In the genomic region with DNA sequence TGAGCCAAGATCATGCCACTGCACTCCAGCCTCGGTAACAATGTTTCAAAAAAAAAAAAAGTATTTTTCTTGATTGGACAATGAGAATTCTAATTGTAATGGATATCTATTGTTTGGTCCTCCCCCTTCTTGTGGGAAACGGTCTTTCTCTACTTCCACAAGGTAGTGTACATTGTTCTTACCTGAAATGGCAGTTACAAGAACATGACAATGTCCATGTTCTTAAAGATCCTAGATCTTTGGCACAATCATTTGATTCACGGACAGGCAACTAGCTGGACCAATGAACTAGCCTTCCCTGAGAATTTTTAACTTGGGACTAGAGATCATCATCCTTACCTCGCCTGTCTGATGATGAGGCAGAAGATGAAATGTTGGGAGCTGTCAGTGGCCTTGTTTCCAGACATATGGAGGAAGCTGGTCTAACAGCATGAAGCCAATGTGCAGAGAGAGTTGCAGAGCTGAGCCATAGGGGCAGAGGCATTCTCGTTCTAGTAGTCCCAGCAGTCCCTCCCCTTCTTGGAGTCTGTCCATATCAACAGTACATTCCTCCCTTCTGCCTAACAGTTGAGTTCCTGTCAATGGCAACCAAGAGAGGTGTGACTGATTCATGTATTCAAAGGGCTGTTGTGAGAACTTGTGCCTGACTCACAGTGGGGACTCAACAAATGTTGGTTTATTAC, we compare ENCODE assay signal across 9 cellular contexts. TPM values are rescaled to one million over a fixed set of nuclear protein-coding genes. Genes with fewer than 3 reads are reported as not detected.
DNase-seq lines count a peak whose midpoint lies in the region; ATAC-seq and TF ChIP-seq lines count a peak whose summit lies in the region.
"Had no signal": no experiment of that assay in that cellular context is flagged by ENCODE, and none has a peak within 500 bp of the region (broad histone marks: within the 10 kb centered on the region; RNA-seq: fewer than 3 reads in every experiment).

No MANE protein-coding gene starts in this region.

- H3K4me1 Mint-ChIP-seq in mesothelial cell of epicardium = peaks cover 25% of the 10 kb centered on the region
- H3K4me1 Mint-ChIP-seq in activated naive CD4-positive, alpha-beta T cell treated with anti-CD3 and anti-CD28 coated beads, Interleukin-2, amount 10 ng/mL, durations not matched to agents 7 days and 5 days = peaks cover 30% of the 10 kb centered on the region

- no peaks in the 10 kb centered on the region for H3K27me3 Mint-ChIP-seq in mesothelial cell of epicardium (ENCODE audit: low read depth)
- H3K27me3 Mint-ChIP-seq in activated naive CD4-positive, alpha-beta T cell treated with anti-CD3 and anti-CD28 coated beads, Interleukin-2, amount 10 ng/mL, durations not matched to agents 7 days and 5 days = no peaks in the 10 kb centered on the region

- H3K4me3 Mint-ChIP-seq in mesothelial cell of epicardium = peak overlapping the region; percentile 87
- no peak overlapping the region for H3K4me3 Mint-ChIP-seq in activated naive CD4-positive, alpha-beta T cell treated with anti-CD3 and anti-CD28 coated beads, Interleukin-2, amount 10 ng/mL, durations not matched to agents 7 days and 5 days

- ATAC-seq in HG03521 (IDR thresholded peaks at IDR 0.05; ENCODE audit: unreplicated experiment) (no peak), GM21576 (IDR thresholded peaks at IDR 0.05; ENCODE audit: unreplicated experiment) (no peak), HG02678 (IDR thresholded peaks at IDR 0.05; ENCODE audit: unreplicated experiment) (no peak)

- no peaks in the 10 kb centered on the region for H3K9me3 Mint-ChIP-seq in mesothelial cell of epicardium
- H3K9me3 Mint-ChIP-seq in activated naive CD4-positive, alpha-beta T cell treated with anti-CD3 and anti-CD28 coated beads, Interleukin-2, amount 10 ng/mL, durations not matched to agents 7 days and 5 days = no peaks in the 10 kb centered on the region

- H3K36me3 Mint-ChIP-seq in mesothelial cell of epicardium = no peaks in the 10 kb centered on the region
- peaks cover 7% of the 10 kb centered on the region for H3K36me3 Mint-ChIP-seq in activated naive CD4-positive, alpha-beta T cell treated with anti-CD3 and anti-CD28 coated beads, Interleukin-2, amount 10 ng/mL, durations not matched to agents 7 days and 5 days

- H3K27ac Mint-ChIP-seq in mesothelial cell of epicardium = peak overlapping the region; percentile 99
- no peak overlapping the region for H3K27ac Mint-ChIP-seq in activated naive CD4-positive, alpha-beta T cell treated with anti-CD3 and anti-CD28 coated beads, Interleukin-2, amount 10 ng/mL, durations not matched to agents 7 days and 5 days

- DNase-seq in Daoy (ENCODE audit: low read depth) (peak; percentile 59), NCI-H1694 treated with DMSO at 0.1 percent for 48 hours (lab: John Stamatoyannopoulos, UW) (peak; percentile 58), cerebellum (ENCODE audit: low spot score) (peak; percentile 60), mesothelial cell of epicardium (ENCODE audit: low spot score in 2 of 2, unreplicated experiment in 2 of 2) (no peak)
- no peak for DNase-seq in activated naive CD4-positive, alpha-beta T cell treated with anti-CD3 and anti-CD28 coated beads, Interleukin-2, amount 10 ng/mL, durations not matched to agents 7 days and 5 days
- DNase-seq: SIG-M5 had no signal

- CTCF ChIA-PET in activated naive CD4-positive, alpha-beta T cell treated with anti-CD3 and anti-CD28 coated beads, Interleukin-2, amount 10 ng/mL, durations not matched to agents 7 days and 5 days (lab: Charles Lee) = no interaction called here

- TF ChIP-seq CTCF in mesothelial cell of epicardium (IDR thresholded peaks at IDR 0.05; ENCODE audit: unreplicated experiment) = no peak

RNA-seq across cellular contexts. Expression of a gene that starts 2.2 kb away (rescaled TPM):
- 23.2 and 28.1 TPM in 2 replicates for total RNA-seq in Daoy (2014; rRNA removed; shearing (Covaris generic))
- 228 TPM for total RNA-seq in cerebellum
- total RNA-seq in mesothelial cell of epicardium = 267 to 273 TPM (median 272 TPM) in 3 replicates

RNA-seq across cellular contexts. Expression of a gene that starts 43.6 kb away (rescaled TPM):
- total RNA-seq in Daoy (2014; rRNA removed; shearing (Covaris generic)) = 1.2 and 1.4 TPM in 2 replicates
- total RNA-seq in cerebellum (10.0 TPM), mesothelial cell of epicardium (22.5 to 26.4 TPM (median 24.8 TPM) in 3 replicates)

Comparison
In these comparisons a context has a peak if more than half of its experiments do, and no peak if none do; other contexts are left out.
1. DNase-seq: peak in Daoy (single experiment), NCI-H1694 treated with DMSO at 0.1 percent for 48 hours (single experiment) and cerebellum (single experiment); none in mesothelial cell of epicardium (0 of 2) and activated naive CD4-positive, alpha-beta T cell treated with anti-CD3 and anti-CD28 coated beads, Interleukin-2, amount 10 ng/mL, durations not matched to agents 7 days and 5 days (single experiment).